ENCODE assay signal across 9 cellular contexts in genomic region chr2:20507166-20507692, GRCh38.
DNase-seq lines count a peak whose midpoint lies in the region; ATAC-seq, FAIRE-seq and TF ChIP-seq lines count a peak whose summit lies in the region.
"Had no signal": no experiment of that assay in that cellular context is flagged by ENCODE, and none has a peak within 500 bp of the region (broad histone marks: within the 10 kb centered on the region; RNA-seq: fewer than 3 reads in every experiment).

No MANE protein-coding gene starts in this region.

- peak; percentile 98 for ATAC-seq in GM18499 (IDR thresholded peaks at IDR 0.05; ENCODE audit: insufficient read depth, unreplicated experiment)
- peak; percentile 98 for ATAC-seq in GM21390 (IDR thresholded peaks at IDR 0.05; ENCODE audit: unreplicated experiment)
- ATAC-seq in HG03520 (IDR thresholded peaks at IDR 0.05; ENCODE audit: unreplicated experiment), result peak; percentile 96
- peak; percentile 96 for ATAC-seq in GM12878
- ATAC-seq in gastroesophageal sphincter, result no peak

- intact Hi-C loops in GM12878 (cut with micrococcal nuclease; ENCODE audit: unreplicated experiment) (no loop called here), stomach (cut with DNase I; ENCODE audit: low total_unique reads) (no loop called here), left ventricle myocardium inferior (cut with micrococcal nuclease) (no loop called here)

- 0% methylated on average over 5 of the region's 5 CpGs for WGBS in GM12878 (ENCODE audit: insufficient coverage, insufficient replicate concordance, low lambda C conversion rate, missing lambda C conversion rate)
- 56 to 69% (median 66%) methylated on average over 5 of the region's 5 CpGs for WGBS in stomach, 5 donors
- WGBS in gastroesophageal sphincter (ENCODE audit: low coverage in 1 of 2), 2 donors, result 58 to 60% methylated on average over 5 of the region's 5 CpGs

- CTCF ChIA-PET in GM12878 (lab: Yijun Ruan, JAX), result interaction anchor here (0.6 to 1.3 kb wide), 3 partner anchors 10 to 92 kb away, joined by 3 read pairs; no protein-coding TSS in a partner anchor

- DNase-seq in GM12878 (ENCODE audit: low read depth, low spot score) (peak; percentile 62), NCI-H226 (no peak), stomach (no peak), left ventricle myocardium inferior (no peak)

- H3K4me1 ChIP-seq in GM12878 (ENCODE audit: control insufficient read depth, insufficient read depth, low read length), result peaks cover 12% of the 10 kb centered on the region
- peaks cover 0 to 18% (median 9%) of the 10 kb centered on the region in 4 donors for H3K4me1 ChIP-seq in stomach
- no peaks in the 10 kb centered on the region for H3K4me1 ChIP-seq in left ventricle myocardium inferior
- peaks cover 0 to 11% (median 0%) of the 10 kb centered on the region in 3 donors for H3K4me1 ChIP-seq in gastroesophageal sphincter

- RAD21 ChIA-PET in GM12878 (lab: Charles Lee; ENCODE audit: unreplicated experiment), result interaction anchor here (0.9 to 1.4 kb wide), 3 partner anchors 11 to 89 kb away, joined by 3 to 14 read pairs (median 3); no protein-coding TSS in a partner anchor

- TF ChIP-seq CTCF in GM12878 (IDR thresholded peaks at IDR 0.05 in 2 of 3, conservative IDR thresholded peaks at IDR 0.05 in 1 of 3; ENCODE audit: control insufficient read depth in 2 of 3, extremely low read depth in 1 of 3, insufficient read depth in 1 of 3, low read depth in 3 of 3, low read length in 3 of 3) (no peak), stomach (IDR thresholded peaks at IDR 0.05) (no peak), left ventricle myocardium inferior (IDR thresholded peaks at IDR 0.05; ENCODE audit: borderline replicate concordance) (no peak), gastroesophageal sphincter (IDR thresholded peaks at IDR 0.05) (no peak)

- H3K4me2 ChIP-seq in GM12878 (ENCODE audit: control insufficient read depth, insufficient read depth), result peak overlapping the region; percentile 56

- H2AFZ ChIP-seq in GM12878 (ENCODE audit: control insufficient read depth, low read depth, low read length), result peak overlapping the region; percentile 21

- no TSS peak for BruUV-seq in GM12878 (replicated peaks; lab: Mats Ljungman, UMichigan)

- no peak overlapping the region for H3K9ac ChIP-seq in GM12878 (ENCODE audit: control insufficient read depth, insufficient read depth, low read length)

- TF ChIP-seq POLR2A in GM12878 (IDR thresholded peaks at IDR 0.05; ENCODE audit: low read depth, low read length) (no peak), stomach (IDR thresholded peaks at IDR 0.05) (no peak), gastroesophageal sphincter (IDR thresholded peaks at IDR 0.05) (no peak)

- H4K20me1 ChIP-seq in GM12878 (ENCODE audit: control insufficient read depth, insufficient read depth), result no peaks in the 10 kb centered on the region

- H3K27ac ChIP-seq in GM12878 (ENCODE audit: control insufficient read depth, insufficient read depth) (no peak overlapping the region; the same call in 1 of the 2 replicates), stomach (peak overlapping the region in 1 of 5 donors; percentile 62), left ventricle myocardium inferior (replicated peaks) (no peak overlapping the region), gastroesophageal sphincter (no peak overlapping the region)
- H3K27ac ChIP-seq: cardiac muscle cell had no signal

- H3K79me2 ChIP-seq in GM12878 (ENCODE audit: control insufficient read depth, insufficient read depth, low read length), result no peaks in the 10 kb centered on the region

- TF ChIP-seq RAD21 in GM12878 (IDR thresholded peaks at IDR 0.05; ENCODE audit: insufficient read depth, low read depth, low read length), result no peak

- TF ChIP-seq EP300 in GM12878 (IDR thresholded peaks at IDR 0.05; ENCODE audit: borderline replicate concordance in 1 of 2, control insufficient read depth in 1 of 2, low read depth in 2 of 2, low read length in 2 of 2), result peak; percentile 85 to 92
- TF ChIP-seq EP300 in stomach (IDR thresholded peaks at IDR 0.05), result no peak
- TF ChIP-seq EP300 in gastroesophageal sphincter (IDR thresholded peaks at IDR 0.05), result no peak

- in situ Hi-C loops in GM12878 (cut with MboI), result no loop called here

- no peaks in the 10 kb centered on the region; the same call in 2 of the 3 replicates for H3K9me3 ChIP-seq in GM12878 (replicated peaks; ENCODE audit: control insufficient read depth, insufficient read depth, low read length)
- no peaks in the 10 kb centered on the region for H3K9me3 ChIP-seq in stomach
- H3K9me3 ChIP-seq in left ventricle myocardium inferior (replicated peaks), result no peaks in the 10 kb centered on the region
- no peaks in the 10 kb centered on the region for H3K9me3 ChIP-seq in gastroesophageal sphincter

- SMC1A ChIA-PET in GM12878 (lab: Charles Lee; ENCODE audit: uncharacterized antibody, unreplicated experiment), result interaction anchor here (1.0 to 2.3 kb wide), 7 partner anchors 10 to 89 kb away, joined by 3 to 17 read pairs (median 4); no protein-coding TSS in a partner anchor

- H3K36me3 ChIP-seq in GM12878 (ENCODE audit: control insufficient read depth in 2 of 2, insufficient read depth in 2 of 2, low read length in 1 of 2) (no peaks in the 10 kb centered on the region), stomach (no peaks in the 10 kb centered on the region), left ventricle myocardium inferior (no peaks in the 10 kb centered on the region), gastroesophageal sphincter (no peaks in the 10 kb centered on the region)
- H3K36me3 ChIP-seq: cardiac muscle cell had no signal

- peak; percentile 70 for FAIRE-seq in GM12878 (lab: Jason Lieb, UNC)

- peaks cover 0 to 2% of the 10 kb centered on the region in 2 experiments; a peak in 1 of 4 replicates for H3K27me3 ChIP-seq in GM12878 (replicated peaks in 1 of 2; ENCODE audit: control insufficient read depth in 2 of 2, insufficient read depth in 2 of 2, low read length in 1 of 2)
- H3K27me3 ChIP-seq in stomach, result no peaks in the 10 kb centered on the region
- H3K27me3 ChIP-seq in left ventricle myocardium inferior (ENCODE audit: low read depth), result no peaks in the 10 kb centered on the region
- no peaks in the 10 kb centered on the region for H3K27me3 ChIP-seq in gastroesophageal sphincter
- H3K27me3 ChIP-seq: cardiac muscle cell had no signal

- H3K4me3 ChIP-seq in GM12878, result no peak overlapping the region
- no peak overlapping the region for H3K4me3 ChIP-seq in stomach
- H3K4me3 ChIP-seq in left ventricle myocardium inferior, result no peak overlapping the region
- H3K4me3 ChIP-seq in gastroesophageal sphincter, result no peak overlapping the region
- H3K4me3 ChIP-seq: cardiac muscle cell had no signal

- POLR2A ChIA-PET in GM12878 (lab: Charles Lee), result interaction anchor here (0.8 to 1.6 kb wide), 3 partner anchors 11 to 29 kb away, joined by 3 to 5 read pairs (median 3); no protein-coding TSS in a partner anchor

TF ChIP-seq in GM12878, 131 proteins besides CTCF, POLR2A, EP300 and RAD21 (continues in another document):
- no peak for TF ChIP-seq CUX1 (IDR thresholded peaks at IDR 0.05; ENCODE audit: insufficient replicate concordance, low read depth, low read length)
- TF ChIP-seq BHLHE40 (IDR thresholded peaks at IDR 0.05; ENCODE audit: borderline replicate concordance in 1 of 2, low read depth in 2 of 2, low read length in 1 of 2), result peak; percentile 75 to 81
- TF ChIP-seq DPF2 (IDR thresholded peaks at IDR 0.05), result peak; percentile 54
- no peak; the same call in 1 of the 2 replicates for TF ChIP-seq BMI1 (IDR thresholded peaks at IDR 0.05; ENCODE audit: borderline replicate concordance)
- peak; percentile 75; the same call in 1 of the 2 replicates for TF ChIP-seq BACH1 (IDR thresholded peaks at IDR 0.05; ENCODE audit: borderline replicate concordance)
- TF ChIP-seq PAX8 (IDR thresholded peaks at IDR 0.05), result no peak
- TF ChIP-seq RFX5 (IDR thresholded peaks at IDR 0.05; ENCODE audit: low read depth, low read length), result no peak
- no peak for TF ChIP-seq KLF5 (IDR thresholded peaks at IDR 0.05; ENCODE audit: partially characterized antibody)
- no peak for TF ChIP-seq BRCA1 (IDR thresholded peaks at IDR 0.05; ENCODE audit: low read depth, low read length)
- peak; percentile 61; the same call in 1 of the 2 replicates for TF ChIP-seq IKZF1 (conservative IDR thresholded peaks at IDR 0.05)
